ENCODE assay signal across 1 cellular context in genomic region chr19:3556978-3557460, GRCh38.
A peak's percentile ranks its signal among the peaks of the same experiment; 100 is the strongest.
TF ChIP-seq lines count a peak whose summit lies in the region.

No MANE protein-coding gene starts in this region.

TF ChIP-seq in HepG2, 621 proteins besides CTCF, POLR2A, EP300 and RAD21 (continued from another document):
- peak; percentile 44; the same call in 1 of the 2 replicates for TF ChIP-seq ZBTB39 (CRISPR knock-in tag; IDR thresholded peaks at IDR 0.05)
